21 cellular contexts compared by ENCODE assay signal in genomic region chr10:6408799-6409198, GRCh38.
DNase-seq lines count a peak whose midpoint lies in the region; ATAC-seq and TF ChIP-seq lines count a peak whose summit lies in the region.
"Had no signal": no experiment of that assay in that cellular context is flagged by ENCODE, and none has a peak within 500 bp of the region (broad histone marks: within the 10 kb centered on the region; RNA-seq: fewer than 3 reads in every experiment).

No MANE protein-coding gene starts in this region.

- H3F3A ChIP-seq in Loucy (ENCODE audit: low read depth): no peaks in the 10 kb centered on the region

- no peaks in the 10 kb centered on the region for H3K9me2 ChIP-seq in Loucy (replicated peaks; ENCODE audit: low read depth, low read length)

- 80 to 97% methylated on average over 1 to 3 of the region's 3 CpGs for WGBS in endodermal cell (ENCODE audit: insufficient coverage in 1 of 2, insufficient read length in 1 of 2), 2 experiments

- ATAC-seq in HG03442 (IDR thresholded peaks at IDR 0.05; ENCODE audit: unreplicated experiment): no peak
- ATAC-seq: activated CD4-positive, CD25-positive, alpha-beta regulatory T cell treated with anti-CD3 and anti-CD28 coated beads, Interleukin-2, amount 50 U/mL, for 24 hours; GM23338 had no signal

- no peaks in the 10 kb centered on the region for H4K20me1 ChIP-seq in Loucy (ENCODE audit: insufficient read depth, low read length, poor library complexity, severe bottlenecking)
- H4K20me1 ChIP-seq in osteoblast (ENCODE audit: insufficient read depth, low read length): no peaks in the 10 kb centered on the region

- H3K4me3 Mint-ChIP-seq in CD4-positive, alpha-beta memory T cell: peak overlapping the region; percentile 5 to 64 (median 51)
- no peak overlapping the region for H3K4me3 Mint-ChIP-seq in endodermal cell
- H3K4me3 Mint-ChIP-seq: GM23338 had no signal

- intact Hi-C loops in CD4-positive, alpha-beta memory T cell (cut with micrococcal nuclease): no loop called here

- peaks cover 31 to 68% (median 44%) of the 10 kb centered on the region in 4 donors for H3K4me1 Mint-ChIP-seq in CD4-positive, alpha-beta memory T cell
- H3K4me1 Mint-ChIP-seq in endodermal cell: peaks cover 4% of the 10 kb centered on the region

- no peaks in the 10 kb centered on the region for H3K27me3 Mint-ChIP-seq in CD4-positive, alpha-beta memory T cell
- peaks cover 3% of the 10 kb centered on the region for H3K27me3 Mint-ChIP-seq in endodermal cell (ENCODE audit: insufficient read depth)

- H3K4me3 ChIP-seq in CD4-positive, alpha-beta memory T cell (ENCODE audit: low read length in 2 of 2): no peak overlapping the region
- H3K4me3 ChIP-seq in Loucy (ENCODE audit: low read length, poor library complexity, severe bottlenecking) (no peak overlapping the region), endodermal cell (ENCODE audit: low read length) (no peak overlapping the region), osteoblast (ENCODE audit: insufficient read depth, low read length) (no peak overlapping the region)
- H3K4me3 ChIP-seq: GM23338, sigmoid colon, thyroid gland had no signal

- peak overlapping the region; percentile 76 to 94 (median 88) for H3K27ac Mint-ChIP-seq in CD4-positive, alpha-beta memory T cell
- H3K27ac Mint-ChIP-seq in endodermal cell: no peak overlapping the region
- H3K27ac Mint-ChIP-seq: GM23338 had no signal

- H3K4me2 ChIP-seq in Loucy (ENCODE audit: low read depth, low read length, poor library complexity, severe bottlenecking): no peak overlapping the region
- H3K4me2 ChIP-seq in osteoblast (ENCODE audit: insufficient read depth, low read length): no peak overlapping the region
- H3K4me2 ChIP-seq: GM23338 had no signal

- no peak overlapping the region for H3K27ac ChIP-seq in CD4-positive, alpha-beta memory T cell (ENCODE audit: low read depth, low read length)
- H3K27ac ChIP-seq in endodermal cell (ENCODE audit: low read depth, low read length) (no peak overlapping the region), osteoblast (ENCODE audit: low read depth, low read length) (no peak overlapping the region)
- H3K27ac ChIP-seq: RWPE1, thyroid gland had no signal

- H3K4me1 ChIP-seq in CD4-positive, alpha-beta memory T cell (ENCODE audit: insufficient read depth, low read length): peaks cover 50% of the 10 kb centered on the region
- H3K4me1 ChIP-seq in Loucy (ENCODE audit: insufficient read depth, low read length, poor library complexity, severe bottlenecking) (peaks cover 12% of the 10 kb centered on the region), endodermal cell (ENCODE audit: control insufficient read depth, insufficient read depth, low read length) (no peaks in the 10 kb centered on the region), osteoblast (ENCODE audit: insufficient read depth, low read length) (no peaks in the 10 kb centered on the region)

- H3K9ac ChIP-seq in Loucy (ENCODE audit: low read depth, low read length, poor library complexity, severe bottlenecking) (no peak overlapping the region), endodermal cell (ENCODE audit: extremely low read depth, low read length, poor library complexity, severe bottlenecking) (no peak overlapping the region)

- CTCF ChIA-PET in CD4-positive, alpha-beta memory T cell (lab: Charles Lee; ENCODE audit: partially characterized antibody): interaction anchor here (0.6 to 3.9 kb wide), 11 partner anchors 9 to 322 kb away, joined by 3 to 45 read pairs (median 4); partner anchors contain the start of gene PFKFB3

- H2AFZ ChIP-seq in Loucy (ENCODE audit: low read length): no peak overlapping the region
- H2AFZ ChIP-seq in osteoblast (ENCODE audit: low read length): no peak overlapping the region
- H2AFZ ChIP-seq: GM23338 had no signal

- POLR2A ChIA-PET in CD4-positive, alpha-beta memory T cell (lab: Charles Lee; ENCODE audit: partially characterized antibody): interaction anchor here (1.8 to 4.5 kb wide), 3 partner anchors 61 to 245 kb away, joined by 16 to 33 read pairs (median 27); partner anchors contain the start of gene PFKFB3

- H3K27me3 ChIP-seq in CD4-positive, alpha-beta memory T cell (ENCODE audit: insufficient read depth, low read length): no peaks in the 10 kb centered on the region
- no peaks in the 10 kb centered on the region for H3K27me3 ChIP-seq in Loucy (ENCODE audit: insufficient read depth, low read length, poor library complexity, severe bottlenecking)
- no peaks in the 10 kb centered on the region for H3K27me3 ChIP-seq in endodermal cell (ENCODE audit: control insufficient read depth, insufficient read depth, low read length, poor library complexity, severe bottlenecking)
- peaks cover 4% of the 10 kb centered on the region for H3K27me3 ChIP-seq in osteoblast (ENCODE audit: insufficient read depth, low read length)
- H3K27me3 ChIP-seq: sigmoid colon, thyroid gland had no signal

- H3K9me3 ChIP-seq in CD4-positive, alpha-beta memory T cell (ENCODE audit: control insufficient read depth in 1 of 2, low read length in 2 of 2): no peaks in the 10 kb centered on the region
- H3K9me3 ChIP-seq in Loucy (ENCODE audit: insufficient read depth, low read depth, low read length): no peaks in the 10 kb centered on the region
- H3K9me3 ChIP-seq in endodermal cell (ENCODE audit: control insufficient read depth, low read length): no peaks in the 10 kb centered on the region
- H3K9me3 ChIP-seq in osteoblast (ENCODE audit: low read depth, low read length): no peaks in the 10 kb centered on the region
- H3K9me3 ChIP-seq: sigmoid colon, thyroid gland had no signal

- H3K36me3 ChIP-seq in CD4-positive, alpha-beta memory T cell (ENCODE audit: insufficient read depth, low read length): no peaks in the 10 kb centered on the region
- H3K36me3 ChIP-seq in Loucy (ENCODE audit: insufficient read depth, low read length) (no peaks in the 10 kb centered on the region), endodermal cell (ENCODE audit: control insufficient read depth, insufficient read depth, low read length) (no peaks in the 10 kb centered on the region), osteoblast (ENCODE audit: insufficient read depth, low read length) (no peaks in the 10 kb centered on the region)
- H3K36me3 ChIP-seq: sigmoid colon, thyroid gland had no signal

- TF ChIP-seq CTCF in Loucy (conservative IDR thresholded peaks at IDR 0.05; ENCODE audit: low read length) (peak; percentile 21; the same call in 1 of the 2 replicates), endodermal cell (conservative IDR thresholded peaks at IDR 0.05) (peak; percentile 48), osteoblast (IDR thresholded peaks at IDR 0.05; ENCODE audit: extremely low read depth, low read depth, low read length) (peak; percentile 20)

- no peaks in the 10 kb centered on the region for H3K36me3 Mint-ChIP-seq in CD4-positive, alpha-beta memory T cell
- H3K36me3 Mint-ChIP-seq in endodermal cell (ENCODE audit: low read depth): no peaks in the 10 kb centered on the region

- DNase-seq in CD4-positive, alpha-beta memory T cell: no peak
- DNase-seq in endodermal cell: no peak
- DNase-seq in osteoblast (ENCODE audit: insufficient read length, low spot score, missing footprints): no peak
- DNase-seq in HPDE6-E6E7 (ENCODE audit: extremely low spot score): no peak
- DNase-seq in NCI-H748 treated with DMSO at 0.1 percent for 48 hours (lab: John Stamatoyannopoulos, UW): no peak
- DNase-seq: activated CD8-positive, alpha-beta memory T cell treated with anti-CD3 and anti-CD28 coated beads, Interleukin-2, amount 50 U/mL, for 48 hours; activated naive CD4-positive, alpha-beta T cell treated with anti-CD3 and anti-CD28 coated beads, Interleukin-2, amount 50 U/mL, for 16 hours; C1 segment of cervical spinal cord; caudate nucleus; EL; head of caudate nucleus; mesenchymal stem cell; NCI-H2029 treated with DMSO at 0.1 percent for 48 hours; sigmoid colon; stimulated activated CD4-positive, alpha-beta T cell treated with anti-CD3 and anti-CD28 coated beads, Interleukin-2, amount 100 ng/mL, for 48 hours; thyroid gland had no signal

- peaks cover 0 to 2% (median 0%) of the 10 kb centered on the region in 8 donors for H3K9me3 Mint-ChIP-seq in CD4-positive, alpha-beta memory T cell
- H3K9me3 Mint-ChIP-seq in endodermal cell: no peaks in the 10 kb centered on the region

- H3K79me2 ChIP-seq in Loucy (ENCODE audit: insufficient read depth, low read length) (no peaks in the 10 kb centered on the region), osteoblast (ENCODE audit: insufficient read depth, low read length) (no peaks in the 10 kb centered on the region)
